Comparison of ENCODE assay signal across 8 cellular contexts in the genomic region with DNA sequence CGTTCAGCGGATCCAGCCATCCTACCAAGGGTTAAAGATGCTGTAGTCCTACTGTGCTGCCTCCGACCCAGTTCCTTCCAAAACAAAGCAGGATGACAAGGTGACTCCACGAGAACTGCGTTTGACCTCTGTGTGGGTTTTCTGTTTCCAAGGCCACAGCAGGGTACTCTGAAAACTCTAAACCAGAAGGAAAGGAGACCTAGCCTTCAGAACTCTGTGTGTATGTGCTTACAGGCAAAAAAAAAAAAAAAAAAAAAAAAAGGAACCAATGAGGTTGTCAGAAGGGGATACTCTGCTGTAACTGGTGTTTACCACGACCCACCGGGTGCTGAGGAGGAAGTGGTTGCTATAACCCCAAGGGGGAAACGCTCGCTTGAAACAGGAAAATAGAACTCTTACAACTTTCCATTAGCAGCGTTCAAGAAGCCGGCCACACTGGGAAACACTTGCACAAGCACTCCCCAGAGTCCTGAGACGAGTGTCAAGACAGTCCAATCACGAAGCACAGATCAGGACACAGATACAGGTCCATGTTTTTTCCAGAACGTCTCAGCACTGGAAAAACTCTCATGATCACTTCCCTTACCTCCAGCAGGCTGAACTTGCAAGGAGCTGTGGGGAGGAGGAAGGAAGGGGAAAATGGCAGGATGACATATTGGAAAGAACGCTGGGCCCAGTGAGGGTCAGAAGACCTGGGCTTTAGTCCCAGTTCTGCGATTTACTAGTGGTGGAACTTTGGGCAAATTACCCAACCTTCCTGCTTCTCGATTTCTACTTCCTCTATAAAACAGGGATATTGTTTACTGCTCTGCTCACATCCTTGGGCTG.
A peak's percentile ranks its signal among the peaks of the same experiment; 100 is the strongest.
DNase-seq lines count a peak whose midpoint lies in the region; ATAC-seq and TF ChIP-seq lines count a peak whose summit lies in the region.

No MANE protein-coding gene starts in this region.

- no peak overlapping the region for H2BK5ac ChIP-seq in mesenchymal stem cell (ENCODE audit: low read depth, low read length, poor library complexity, severe bottlenecking)

- H4K20me1 ChIP-seq in OCI-LY1 (ENCODE audit: insufficient read depth, low read length), result no peaks in the 10 kb centered on the region

- TF ChIP-seq POLR2A in GM18505 (IDR thresholded peaks at IDR 0.05; ENCODE audit: borderline replicate concordance, extremely low read depth, insufficient read depth, insufficient read length), result no peak

- H3K79me2 ChIP-seq in OCI-LY1 (ENCODE audit: insufficient read depth, low read length), result peaks cover 14% of the 10 kb centered on the region

- no peaks in the 10 kb centered on the region for H3K9me2 ChIP-seq in OCI-LY1 (ENCODE audit: low read depth, low read length)

- H3K79me1 ChIP-seq in mesenchymal stem cell (replicated peaks; ENCODE audit: low read length, poor library complexity, severe bottlenecking), result peaks cover 16% of the 10 kb centered on the region

- no peak for TF ChIP-seq CTCF in OCI-LY1 (IDR thresholded peaks at IDR 0.05; ENCODE audit: low read length)

- peak overlapping the region in 1 of 2 experiments; percentile 46 for H3K18ac ChIP-seq in mesenchymal stem cell (ENCODE audit: low read depth in 1 of 2, low read length in 2 of 2)

- peaks cover 8% of the 10 kb centered on the region; the same call in 1 of the 2 replicates for H3F3A ChIP-seq in OCI-LY1 (ENCODE audit: insufficient read depth, low read length)

- WGBS in mesenchymal stem cell, result 71% methylated on average over 16 of the region's 17 CpGs

- H3K36me3 ChIP-seq in OCI-LY1 (ENCODE audit: insufficient read depth, low read length) (peaks cover 34% of the 10 kb centered on the region), mesenchymal stem cell (ENCODE audit: control insufficient read depth in 1 of 2, insufficient read depth in 2 of 2, low read depth in 1 of 2, low read length in 2 of 2) (peaks cover 2 to 4% of the 10 kb centered on the region in 2 experiments)

- peak overlapping the region; percentile 55 for H4K91ac ChIP-seq in mesenchymal stem cell (ENCODE audit: low read length)

- H3K27me3 Mint-ChIP-seq in activated naive CD4-positive, alpha-beta T cell treated with anti-CD3 and anti-CD28 coated beads, Interleukin-2, amount 50 U/mL, for 24 hours, result no peaks in the 10 kb centered on the region

- H2BK120ac ChIP-seq in mesenchymal stem cell (ENCODE audit: low read depth, low read length), result no peak overlapping the region

- peak overlapping the region; percentile 90 for H3K4me2 ChIP-seq in OCI-LY1 (ENCODE audit: low read length)
- no peak overlapping the region for H3K4me2 ChIP-seq in mesenchymal stem cell (ENCODE audit: low read length, poor library complexity, severe bottlenecking)

- H3K4me1 Mint-ChIP-seq in activated naive CD4-positive, alpha-beta T cell treated with anti-CD3 and anti-CD28 coated beads, Interleukin-2, amount 50 U/mL, for 24 hours, result peaks cover 100% of the 10 kb centered on the region

- H3K4ac ChIP-seq in mesenchymal stem cell (ENCODE audit: low read depth in 1 of 2, low read length in 2 of 2), result no peak overlapping the region

- no peak overlapping the region for H2BK15ac ChIP-seq in mesenchymal stem cell (ENCODE audit: low read depth, poor library complexity, severe bottlenecking)

- peak overlapping the region; percentile 61 for H3K4me3 ChIP-seq in OCI-LY1 (ENCODE audit: low read depth, low read length, poor library complexity, severe bottlenecking)
- H3K4me3 ChIP-seq in mesenchymal stem cell (ENCODE audit: insufficient read depth in 1 of 2, low read depth in 1 of 2, low read length in 2 of 2), result peak overlapping the region in 1 of 2 experiments; percentile 4

- H3K9ac ChIP-seq in OCI-LY1 (ENCODE audit: low read length), result peak overlapping the region; percentile 72
- no peak overlapping the region for H3K9ac ChIP-seq in mesenchymal stem cell (ENCODE audit: low read length)

- H3K14ac ChIP-seq in mesenchymal stem cell (ENCODE audit: low read length in 2 of 2), result no peak overlapping the region

- peak overlapping the region; percentile 100 for H3K27ac ChIP-seq in OCI-LY1 (ENCODE audit: low read depth, low read length, poor library complexity, severe bottlenecking)
- no peak overlapping the region for H3K27ac ChIP-seq in mesenchymal stem cell (ENCODE audit: low read length, poor library complexity, severe bottlenecking)
- peak overlapping the region; percentile 96 for H3K27ac ChIP-seq in temporal lobe (ENCODE audit: low read depth, low read length)

- H3K36me3 Mint-ChIP-seq in activated naive CD4-positive, alpha-beta T cell treated with anti-CD3 and anti-CD28 coated beads, Interleukin-2, amount 50 U/mL, for 24 hours, result peaks cover 8% of the 10 kb centered on the region

- H3K4me1 ChIP-seq in OCI-LY1 (ENCODE audit: insufficient read depth, low read length, severe bottlenecking), result no peaks in the 10 kb centered on the region
- H3K4me1 ChIP-seq in mesenchymal stem cell (ENCODE audit: control insufficient read depth, insufficient read depth, low read depth, low read length), result peaks cover 12% of the 10 kb centered on the region

- peak; percentile 62 for DNase-seq in mesenchymal stem cell
- DNase-seq in retina, result no peak
- no peak for DNase-seq in NCI-H1092 treated with DMSO at 0.1 percent for 48 hours (lab: John Stamatoyannopoulos, UW)

- no peaks in the 10 kb centered on the region for H3K27me3 ChIP-seq in OCI-LY1 (ENCODE audit: insufficient read depth, low read length)
- H3K27me3 ChIP-seq in mesenchymal stem cell (ENCODE audit: control insufficient read depth in 1 of 2, insufficient read depth in 1 of 2, low read length in 2 of 2), result no peaks in the 10 kb centered on the region

- peak overlapping the region; percentile 95 for H3K27ac Mint-ChIP-seq in activated naive CD4-positive, alpha-beta T cell treated with anti-CD3 and anti-CD28 coated beads, Interleukin-2, amount 50 U/mL, for 24 hours

- peak; percentile 61 for ATAC-seq in GM18505 (IDR thresholded peaks at IDR 0.05; ENCODE audit: unreplicated experiment)
- ATAC-seq in HG02759 (IDR thresholded peaks at IDR 0.05; ENCODE audit: unreplicated experiment), result peak; percentile 73

- peak overlapping the region; percentile 79 for H4K8ac ChIP-seq in mesenchymal stem cell (ENCODE audit: low read length)

- no peak overlapping the region for H2AFZ ChIP-seq in OCI-LY1 (ENCODE audit: low read length)
- no peak overlapping the region for H2AFZ ChIP-seq in mesenchymal stem cell (ENCODE audit: low read depth, low read length)

- no peak overlapping the region for H3K23ac ChIP-seq in mesenchymal stem cell (ENCODE audit: low read length in 2 of 2)

- H2BK12ac ChIP-seq in mesenchymal stem cell (ENCODE audit: low read length in 2 of 2), result no peak overlapping the region

- H3K9me3 ChIP-seq in OCI-LY1 (ENCODE audit: low read length) (no peaks in the 10 kb centered on the region), mesenchymal stem cell (ENCODE audit: control insufficient read depth, low read length) (no peaks in the 10 kb centered on the region)

- H3K4me3 Mint-ChIP-seq in activated naive CD4-positive, alpha-beta T cell treated with anti-CD3 and anti-CD28 coated beads, Interleukin-2, amount 50 U/mL, for 24 hours, result peak overlapping the region; percentile 69

- H2AK5ac ChIP-seq in mesenchymal stem cell (ENCODE audit: low read length, severe bottlenecking), result no peak overlapping the region

- H3K9me3 Mint-ChIP-seq in activated naive CD4-positive, alpha-beta T cell treated with anti-CD3 and anti-CD28 coated beads, Interleukin-2, amount 50 U/mL, for 24 hours, result no peaks in the 10 kb centered on the region
